In genomic region chrX:119410027-119410819, GRCh38 we compare ENCODE assay signal across 9 cellular contexts. TPM values are rescaled to one million over a fixed set of nuclear protein-coding genes. Genes with fewer than 3 reads are reported as not detected.
DNase-seq lines count a peak whose midpoint lies in the region; ATAC-seq and TF ChIP-seq lines count a peak whose summit lies in the region.
"Had no signal": no experiment of that assay in that cellular context is flagged by ENCODE, and none has a peak within 500 bp of the region (broad histone marks: within the 10 kb centered on the region; RNA-seq: fewer than 3 reads in every experiment).

No MANE protein-coding gene starts in this region.

- TF ChIP-seq POLR2A in vagina (IDR thresholded peaks at IDR 0.05): no peak

- no peaks in the 10 kb centered on the region for H3K4me1 ChIP-seq in vagina

- peak; percentile 74 for DNase-seq in NCI-H748 (lab: John Stamatoyannopoulos, UW; ENCODE audit: unreplicated experiment)
- no peak for DNase-seq in NCI-H748 treated with DMSO at 0.1 percent for 48 hours (lab: John Stamatoyannopoulos, UW)
- DNase-seq in WERI-Rb-1: peak; percentile 63
- DNase-seq in left colon: peak; percentile 74 to 78
- DNase-seq in vagina (ENCODE audit: extremely low spot score in 2 of 2): no peak
- no peak for DNase-seq in activated effector memory CD4-positive, alpha-beta T cell treated with anti-CD3 and anti-CD28 coated beads, Interleukin-2, amount 50 U/mL, for 16 hours
- no peak for DNase-seq in stimulated activated naive CD4-positive, alpha-beta T cell treated with Interleukin-2 at 50 U/mL for 16 hours (lab: John Stamatoyannopoulos, UW)

- H3K27me3 ChIP-seq in WERI-Rb-1 (ENCODE audit: insufficient read depth, low read depth, severe bottlenecking) (no peaks in the 10 kb centered on the region), vagina (no peaks in the 10 kb centered on the region)
- H3K27me3 ChIP-seq: BLaER1 treated with 17β-estradiol and CSF1 and Interleukin-3, amounts not matched to agents 10 nM and 100 nM had no signal

- H3K9me3 ChIP-seq in WERI-Rb-1 (ENCODE audit: severe bottlenecking): no peaks in the 10 kb centered on the region
- no peaks in the 10 kb centered on the region for H3K9me3 ChIP-seq in vagina
- H3K9me3 ChIP-seq: BLaER1 treated with 17β-estradiol and CSF1 and Interleukin-3, amounts not matched to agents 10 nM and 100 nM had no signal

- intact Hi-C loops in left colon (cut with DNase I, micrococcal nuclease): no loop called here
- intact Hi-C loops in vagina (cut with DNase I): no loop called here

- H3K36me3 ChIP-seq in WERI-Rb-1 (no peaks in the 10 kb centered on the region), vagina (peaks cover 0 to 5% of the 10 kb centered on the region in 2 donors)

- H3K4me3 ChIP-seq in WERI-Rb-1 (ENCODE audit: low read depth, low read length) (no peak overlapping the region), vagina (no peak overlapping the region)
- H3K4me3 ChIP-seq: BLaER1 treated with 17β-estradiol and CSF1 and Interleukin-3, amounts not matched to agents 10 nM and 100 nM had no signal

- TF ChIP-seq CTCF in WERI-Rb-1 (IDR thresholded peaks at IDR 0.05; ENCODE audit: low read depth, low read length) (no peak), vagina (IDR thresholded peaks at IDR 0.05) (no peak)

- H3K27ac ChIP-seq in WERI-Rb-1: no peak overlapping the region
- peak overlapping the region; percentile 45 for H3K27ac ChIP-seq in vagina
- H3K27ac ChIP-seq: BLaER1 treated with 17β-estradiol and CSF1 and Interleukin-3, amounts not matched to agents 10 nM and 100 nM had no signal

- ATAC-seq in left colon (peak; percentile 87), GM18907 (IDR thresholded peaks at IDR 0.05; ENCODE audit: unreplicated experiment) (no peak)

RNA-seq across cellular contexts. Expression of gene SLC25A43, which starts 11.1 kb away (rescaled TPM):
- total RNA-seq in left colon (10 to 100 TPM; 24.1 to 31.3 TPM), vagina (25.5 TPM)

RNA-seq across cellular contexts. Expression of gene SLC25A5, which starts 58.0 kb away (rescaled TPM):
- 1,000 to 10,000 TPM; 1,116 to 1,323 TPM for total RNA-seq in left colon
- 303 TPM for total RNA-seq in vagina

Comparison
In these comparisons a context has a peak if more than half of its experiments do, and no peak if none do; other contexts are left out.
1. DNase-seq: peak in NCI-H748 (single experiment), WERI-Rb-1 (single experiment) and left colon (2 of 2); none in NCI-H748 treated with DMSO at 0.1 percent for 48 hours (single experiment), vagina (0 of 2), activated effector memory CD4-positive, alpha-beta T cell treated with anti-CD3 and anti-CD28 coated beads, Interleukin-2, amount 50 U/mL, for 16 hours (single experiment) and stimulated activated naive CD4-positive, alpha-beta T cell treated with Interleukin-2 at 50 U/mL for 16 hours (single experiment).